Comparison of ENCODE assay signal across 16 cellular contexts in the genomic region with DNA sequence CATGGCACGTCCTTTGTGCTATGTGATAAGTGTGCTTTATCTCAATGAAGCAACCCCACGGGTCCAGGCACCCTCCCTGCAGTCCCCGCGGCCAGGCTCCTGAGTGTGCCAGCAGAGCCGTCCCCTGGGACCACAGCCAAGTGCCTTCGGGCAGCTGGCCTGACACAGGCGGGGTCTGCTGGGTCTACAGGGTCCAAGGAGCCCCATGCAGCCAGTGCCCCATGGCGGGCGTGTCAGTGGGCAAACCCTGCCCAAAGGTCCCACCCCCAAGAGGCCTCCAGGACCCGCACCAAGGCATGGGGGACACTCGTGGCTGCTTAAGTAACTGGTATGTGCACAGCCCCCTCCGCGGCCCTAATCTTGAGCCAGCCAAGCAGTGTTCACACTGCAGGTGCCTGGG.
"Had no signal": no experiment of that assay in that cellular context is flagged by ENCODE, and none has a peak within 500 bp of the region (broad histone marks: within the 10 kb centered on the region; RNA-seq: fewer than 3 reads in every experiment).

No MANE protein-coding gene starts in this region.

- H3K27ac ChIP-seq: ascending aorta, breast epithelium, psoas muscle had no signal

- H3K4me3 ChIP-seq: ascending aorta, breast epithelium, psoas muscle had no signal

- H3K27me3 ChIP-seq: ascending aorta, breast epithelium had no signal

- H3K9me3 Mint-ChIP-seq: activated naive CD4-positive, alpha-beta T cell treated with anti-CD3 and anti-CD28 coated beads for 36 hours; activated naive CD8-positive, alpha-beta T cell treated with anti-CD3 and anti-CD28 coated beads, Interleukin-2, amount 50 U/mL, for 24 hours; activated T-helper 2 cell treated with anti-CD3 and anti-CD28 coated beads, Interferon-gamma antibody, Interleukin-2, Interleukin-4, amounts not matched to agents 10 μg/mL and 5 μg/mL and 100 μg/mL, durations not matched to agents 14 hours and 24 hours and 36 hours; effector memory CD8-positive, alpha-beta T cell; natural killer cell treated with Interleukin-12 subunit alpha and Interleukin-12 subunit beta and Interleukin-15 and Interleukin-18, amount 100 ng/mL, for 72 hours; stimulated activated effector memory CD8-positive, alpha-beta T cell treated with anti-CD3 and anti-CD28 coated beads, Interleukin-12 subunit alpha, Interleukin-12 subunit beta, amount 100 ng/mL, for 72 hours; type B pancreatic cell had no signal

- H3K4me1 ChIP-seq: breast epithelium had no signal

- H3K4me1 Mint-ChIP-seq: activated naive CD8-positive, alpha-beta T cell treated with anti-CD3 and anti-CD28 coated beads, Interleukin-2, amount 50 U/mL, for 24 hours; stimulated activated effector memory CD8-positive, alpha-beta T cell treated with anti-CD3 and anti-CD28 coated beads, Interleukin-12 subunit alpha, Interleukin-12 subunit beta, amount 100 ng/mL, for 72 hours had no signal

- H3K27ac Mint-ChIP-seq: activated naive CD4-positive, alpha-beta T cell treated with anti-CD3 and anti-CD28 coated beads for 36 hours; activated naive CD8-positive, alpha-beta T cell treated with anti-CD3 and anti-CD28 coated beads, Interleukin-2, amount 50 U/mL, for 24 hours; activated T-helper 2 cell treated with anti-CD3 and anti-CD28 coated beads, Interferon-gamma antibody, Interleukin-2, Interleukin-4, amounts not matched to agents 10 μg/mL and 5 μg/mL and 100 μg/mL, durations not matched to agents 14 hours and 24 hours and 36 hours; effector memory CD8-positive, alpha-beta T cell; natural killer cell treated with Interleukin-12 subunit alpha and Interleukin-12 subunit beta and Interleukin-15 and Interleukin-18, amount 100 ng/mL, for 72 hours; stimulated activated effector memory CD8-positive, alpha-beta T cell treated with anti-CD3 and anti-CD28 coated beads, Interleukin-12 subunit alpha, Interleukin-12 subunit beta, amount 100 ng/mL, for 72 hours; type B pancreatic cell had no signal

- DNase-seq: activated CD4-positive, CD25-positive, alpha-beta regulatory T cell treated with anti-CD3 and anti-CD28 coated beads, Interleukin-2, amount 50 U/mL, for 72 hours; activated naive CD4-positive, alpha-beta T cell treated with anti-CD3 and anti-CD28 coated beads for 36 hours; activated naive CD8-positive, alpha-beta T cell treated with anti-CD3 and anti-CD28 coated beads, Interleukin-2, amount 50 U/mL, for 24 hours; activated T-cell treated with anti-CD3 and anti-CD28 coated beads for 4 hours; dermis blood vessel endothelial cell; effector memory CD8-positive, alpha-beta T cell; left colon; mesenchymal stem cell; occipital lobe; psoas muscle had no signal

- H3K27me3 Mint-ChIP-seq: activated naive CD8-positive, alpha-beta T cell treated with anti-CD3 and anti-CD28 coated beads, Interleukin-2, amount 50 U/mL, for 24 hours; effector memory CD8-positive, alpha-beta T cell; natural killer cell treated with Interleukin-12 subunit alpha and Interleukin-12 subunit beta and Interleukin-15 and Interleukin-18, amount 100 ng/mL, for 72 hours; type B pancreatic cell had no signal

- H3K36me3 ChIP-seq: breast epithelium had no signal

- H3K4me3 Mint-ChIP-seq: activated naive CD4-positive, alpha-beta T cell treated with anti-CD3 and anti-CD28 coated beads for 36 hours; activated naive CD8-positive, alpha-beta T cell treated with anti-CD3 and anti-CD28 coated beads, Interleukin-2, amount 50 U/mL, for 24 hours; effector memory CD8-positive, alpha-beta T cell; natural killer cell treated with Interleukin-12 subunit alpha and Interleukin-12 subunit beta and Interleukin-15 and Interleukin-18, amount 100 ng/mL, for 72 hours; stimulated activated effector memory CD8-positive, alpha-beta T cell treated with anti-CD3 and anti-CD28 coated beads, Interleukin-12 subunit alpha, Interleukin-12 subunit beta, amount 100 ng/mL, for 72 hours; type B pancreatic cell had no signal

- H3K36me3 Mint-ChIP-seq: natural killer cell treated with Interleukin-12 subunit alpha and Interleukin-12 subunit beta and Interleukin-15 and Interleukin-18, amount 100 ng/mL, for 72 hours; stimulated activated effector memory CD8-positive, alpha-beta T cell treated with anti-CD3 and anti-CD28 coated beads, Interleukin-12 subunit alpha, Interleukin-12 subunit beta, amount 100 ng/mL, for 72 hours had no signal

- ATAC-seq: activated naive CD8-positive, alpha-beta T cell treated with anti-CD3 and anti-CD28 coated beads, Interleukin-2, amount 50 U/mL, for 24 hours; effector memory CD8-positive, alpha-beta T cell; left colon; natural killer cell treated with Interleukin-12 subunit alpha and Interleukin-12 subunit beta and Interleukin-15 and Interleukin-18, amount 100 ng/mL, for 72 hours; psoas muscle; stimulated activated effector memory CD8-positive, alpha-beta T cell treated with anti-CD3 and anti-CD28 coated beads, Interleukin-12 subunit alpha, Interleukin-12 subunit beta, amount 100 ng/mL, for 72 hours had no signal

- H3K9me3 ChIP-seq: ascending aorta, breast epithelium, psoas muscle had no signal
